In genomic region chr1:24925082-24925779, GRCh38 we compare ENCODE assay signal across 10 cellular contexts. TPM values are rescaled to one million over a fixed set of nuclear protein-coding genes. Genes with fewer than 3 reads are reported as not detected.
DNase-seq lines count a peak whose midpoint lies in the region; ATAC-seq, FAIRE-seq and TF ChIP-seq lines count a peak whose summit lies in the region.
"Had no signal": no experiment of that assay in that cellular context is flagged by ENCODE, and none has a peak within 500 bp of the region (broad histone marks: within the 10 kb centered on the region; RNA-seq: fewer than 3 reads in every experiment).

No MANE protein-coding gene starts in this region.

- H3K27ac ChIP-seq in suprapubic skin = no peak overlapping the region
- H3K27ac ChIP-seq: BLaER1 treated with 17β-estradiol and CSF1 and Interleukin-3, amounts not matched to agents 10 nM and 100 nM had no signal

- H3K4me1 Mint-ChIP-seq in activated naive CD8-positive, alpha-beta T cell (ENCODE audit: low read depth) = peaks cover 64% of the 10 kb centered on the region

- no peaks in the 10 kb centered on the region for H3K9me3 ChIP-seq in suprapubic skin
- H3K9me3 ChIP-seq: BLaER1 treated with 17β-estradiol and CSF1 and Interleukin-3, amounts not matched to agents 10 nM and 100 nM; heart left ventricle had no signal

- H3K4me3 Mint-ChIP-seq in activated naive CD8-positive, alpha-beta T cell = peak overlapping the region; percentile 92

- ATAC-seq in HG02938 (IDR thresholded peaks at IDR 0.05; ENCODE audit: unreplicated experiment) (no peak), GM19397 (IDR thresholded peaks at IDR 0.05; ENCODE audit: unreplicated experiment) (no peak)
- ATAC-seq: heart left ventricle had no signal

- TF ChIP-seq POLR2A in GM12891 (IDR thresholded peaks at IDR 0.05; ENCODE audit: low read depth, low read length) (no peak; the same call in 1 of the 2 replicates), suprapubic skin (IDR thresholded peaks at IDR 0.05) (no peak)

- peak overlapping the region; percentile 98 for H3K27ac Mint-ChIP-seq in activated naive CD8-positive, alpha-beta T cell

- H3K27me3 ChIP-seq in suprapubic skin = peaks cover 73% of the 10 kb centered on the region

- H3K36me3 ChIP-seq in suprapubic skin = no peaks in the 10 kb centered on the region
- H3K36me3 ChIP-seq: BLaER1 treated with 17β-estradiol and CSF1 and Interleukin-3, amounts not matched to agents 10 nM and 100 nM; heart left ventricle had no signal

- 52% methylated on average over 10 of the region's 10 CpGs for WGBS in suprapubic skin

- peaks cover 15% of the 10 kb centered on the region for H3K36me3 Mint-ChIP-seq in activated naive CD8-positive, alpha-beta T cell

- H3K4me1 ChIP-seq in suprapubic skin = peaks cover 33% of the 10 kb centered on the region

- DNase-seq in GM12891 (ENCODE audit: insufficient read length, low spot score) (no peak), suprapubic skin (ENCODE audit: low spot score in 2 of 2) (no peak), RCC 7860 (ENCODE audit: low spot score) (no peak)
- peak; percentile 89 to 91 for DNase-seq in activated CD4-positive, alpha-beta T cell treated with anti-CD3 and anti-CD28 coated beads for 4 hours
- peak; percentile 62 to 69 (median 67) for DNase-seq in stimulated activated CD4-positive, alpha-beta T cell treated with anti-CD3 and anti-CD28 coated beads, TNF-alpha, amount 100 ng/mL, for 1 hour (ENCODE audit: low read depth in 3 of 3, low spot score in 1 of 3)
- DNase-seq: heart left ventricle had no signal

- H3K27me3 Mint-ChIP-seq in activated naive CD8-positive, alpha-beta T cell = no peaks in the 10 kb centered on the region

- H3K9me3 Mint-ChIP-seq in activated naive CD8-positive, alpha-beta T cell (ENCODE audit: low read depth) = no peaks in the 10 kb centered on the region

- no peak for TF ChIP-seq EP300 in suprapubic skin (IDR thresholded peaks at IDR 0.05)

- no peak for TF ChIP-seq CTCF in suprapubic skin (IDR thresholded peaks at IDR 0.05)

- FAIRE-seq in GM12891 (lab: Jason Lieb, UNC) (peak; percentile 94), RCC 7860 (lab: Jason Lieb, UNC) (no peak)

- H3K4me3 ChIP-seq in suprapubic skin = no peak overlapping the region
- H3K4me3 ChIP-seq: BLaER1 treated with 17β-estradiol and CSF1 and Interleukin-3, amounts not matched to agents 10 nM and 100 nM had no signal

TF ChIP-seq in GM12891, 5 proteins besides CTCF, POLR2A, EP300 and RAD21:
- peak; percentile 43; the same call in 1 of the 2 replicates for TF ChIP-seq SPI1 (IDR thresholded peaks at IDR 0.05; ENCODE audit: low read depth, low read length)
- TF ChIP-seq TAF1 (IDR thresholded peaks at IDR 0.05; ENCODE audit: low read depth, low read length) = no peak
- peak; percentile 32; the same call in 1 of the 2 replicates for TF ChIP-seq POLR2AphosphoS5 (IDR thresholded peaks at IDR 0.05; ENCODE audit: low read depth, low read length)
- TF ChIP-seq POU2F2 (IDR thresholded peaks at IDR 0.05; ENCODE audit: low read depth, low read length) = peak; percentile 79; the same call in 1 of the 2 replicates
- TF ChIP-seq PAX5 (IDR thresholded peaks at IDR 0.05; ENCODE audit: insufficient read depth, low read length, severe bottlenecking) = peak; percentile 9

RNA-seq across cellular contexts. Expression of gene RUNX3, which starts 4.8 kb away (rescaled TPM):
- polyA plus RNA-seq in GM12891 (2012; ENCODE audit: low read depth, missing spikeins) = 82.2 TPM
- total RNA-seq in suprapubic skin = 10 to 100 TPM in 3 of 4 donors, 1 to 10 TPM in 1; 7.9 to 18.7 (median 13.8) TPM

Comparison
In these comparisons a context has a peak if more than half of its experiments do, and no peak if none do; other contexts are left out.
1. DNase-seq: peak in activated CD4-positive, alpha-beta T cell treated with anti-CD3 and anti-CD28 coated beads for 4 hours (2 of 2) and stimulated activated CD4-positive, alpha-beta T cell treated with anti-CD3 and anti-CD28 coated beads, TNF-alpha, amount 100 ng/mL, for 1 hour (3 of 3); none in GM12891 (single experiment), suprapubic skin (0 of 2) and RCC 7860 (single experiment).